ENCODE assay signal across 25 cellular contexts in the genomic region with DNA sequence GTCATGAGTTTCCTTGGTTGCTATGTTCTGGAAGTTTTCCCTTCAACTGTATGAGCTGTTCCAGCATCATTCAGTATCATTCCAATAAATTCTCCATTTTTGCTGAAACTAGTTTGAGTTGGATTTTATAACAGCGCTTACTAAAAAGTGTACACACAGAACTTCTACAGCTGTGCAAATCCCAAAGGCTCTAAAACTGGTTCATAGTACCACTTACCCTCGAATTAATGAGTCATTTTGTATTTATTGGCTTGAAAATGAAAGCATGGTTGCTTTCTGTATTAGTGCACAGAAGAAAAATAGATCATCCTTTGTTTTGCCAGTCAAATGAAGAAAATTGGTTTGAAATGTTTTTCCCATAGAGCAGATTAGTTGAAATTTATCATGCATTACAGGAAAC.
A peak's percentile ranks its signal among the peaks of the same experiment; 100 is the strongest.
DNase-seq lines count a peak whose midpoint lies in the region; ATAC-seq, FAIRE-seq and TF ChIP-seq lines count a peak whose summit lies in the region.
"Had no signal": no experiment of that assay in that cellular context is flagged by ENCODE, and none has a peak within 500 bp of the region (broad histone marks: within the 10 kb centered on the region; RNA-seq: fewer than 3 reads in every experiment).

No MANE protein-coding gene starts in this region.

- DNase-seq in A172 (ENCODE audit: low spot score) (peak; percentile 18), astrocyte (ENCODE audit: low read depth) (peak; percentile 20), NCI-H2196 treated with DMSO at 0.1 percent for 48 hours (lab: John Stamatoyannopoulos, UW; ENCODE audit: unreplicated experiment) (no peak), osteoblast (ENCODE audit: insufficient read length, low spot score, missing footprints) (no peak), cerebellar nuclear complex (lab: John Stamatoyannopoulos, UW) (no peak)
- no peak for DNase-seq in stimulated activated CD4-positive, alpha-beta T cell treated with anti-CD3 and anti-CD28 coated beads, Interleukin-1b, Interleukin-23, amount 100 ng/mL, for 48 hours
- DNase-seq: activated CD8-positive, alpha-beta T cell treated with anti-CD3 and anti-CD28 coated beads, Interleukin-2, amount 10 ng/mL, durations not matched to agents 7 days and 5 days; activated T-cell treated with anti-CD3 and anti-CD28 coated beads, Interleukin-2, amount 50 U/mL, for 48 hours; brain microvascular endothelial cell; foreskin fibroblast; GF-D8; NCI-H1105; NCI-H69; nephron progenitor cell; T-helper 9 cell had no signal

- H3K36me3 Mint-ChIP-seq in astrocyte (ENCODE audit: low read depth, unreplicated experiment) = no peaks in the 10 kb centered on the region
- H3K36me3 Mint-ChIP-seq: activated naive CD4-positive, alpha-beta T cell treated with anti-CD3 and anti-CD28 coated beads, Interleukin-2, amount 50 U/mL, for 72 hours; mesothelial cell of epicardium had no signal

- no peak overlapping the region for H3K4me3 ChIP-seq in astrocyte (ENCODE audit: insufficient read depth, low read depth, low read length)
- no peak overlapping the region for H3K4me3 ChIP-seq in osteoblast (ENCODE audit: insufficient read depth, low read length)
- H3K4me3 ChIP-seq: BLaER1, GM23338, SJSA1, thoracic aorta had no signal

- H3K9me3 ChIP-seq in astrocyte (ENCODE audit: insufficient read depth, low read depth, low read length) (no peaks in the 10 kb centered on the region), osteoblast (ENCODE audit: low read depth, low read length) (no peaks in the 10 kb centered on the region)
- H3K9me3 ChIP-seq: BLaER1, SJSA1, thoracic aorta had no signal

- H3K36me3 ChIP-seq in astrocyte (ENCODE audit: insufficient read depth, low read length) (no peaks in the 10 kb centered on the region), osteoblast (ENCODE audit: insufficient read depth, low read length) (no peaks in the 10 kb centered on the region)
- H3K36me3 ChIP-seq: BLaER1, brain microvascular endothelial cell, SJSA1, thoracic aorta had no signal

- H3K4me2 ChIP-seq in astrocyte (ENCODE audit: low read length) = no peak overlapping the region
- H3K4me2 ChIP-seq in osteoblast (ENCODE audit: insufficient read depth, low read length) = no peak overlapping the region
- H3K4me2 ChIP-seq: BLaER1, GM23338 had no signal

- no peak overlapping the region for H3K4me3 Mint-ChIP-seq in astrocyte (ENCODE audit: unreplicated experiment)
- H3K4me3 Mint-ChIP-seq: activated CD8-positive, alpha-beta T cell treated with anti-CD3 and anti-CD28 coated beads, Interleukin-2, amount 10 ng/mL, durations not matched to agents 7 days and 5 days; GM23338; mesothelial cell of epicardium; nephron progenitor cell had no signal

- no peaks in the 10 kb centered on the region for H3K27me3 Mint-ChIP-seq in astrocyte (ENCODE audit: low read depth, unreplicated experiment)

- H3K79me2 ChIP-seq in astrocyte (ENCODE audit: insufficient read depth, low read length) (no peaks in the 10 kb centered on the region), osteoblast (ENCODE audit: insufficient read depth, low read length) (no peaks in the 10 kb centered on the region)

- H3K27me3 ChIP-seq in astrocyte (ENCODE audit: insufficient read depth, low read length) (no peaks in the 10 kb centered on the region), osteoblast (ENCODE audit: insufficient read depth, low read length) (no peaks in the 10 kb centered on the region)
- H3K27me3 ChIP-seq: BLaER1, brain microvascular endothelial cell, SJSA1 had no signal

- no peaks in the 10 kb centered on the region for H3K4me1 ChIP-seq in astrocyte (ENCODE audit: insufficient read depth, low read length)
- no peaks in the 10 kb centered on the region for H3K4me1 ChIP-seq in osteoblast (ENCODE audit: insufficient read depth, low read length)
- H3K4me1 ChIP-seq: BLaER1, SJSA1 had no signal

- H3K9ac ChIP-seq in astrocyte (ENCODE audit: low read length) = no peak overlapping the region
- H3K9ac ChIP-seq: BLaER1 had no signal

- no peaks in the 10 kb centered on the region for H3K9me3 Mint-ChIP-seq in astrocyte (ENCODE audit: unreplicated experiment)
- H3K9me3 Mint-ChIP-seq: mesothelial cell of epicardium, nephron progenitor cell had no signal

- ATAC-seq in GM18868 (IDR thresholded peaks at IDR 0.05; ENCODE audit: unreplicated experiment) = peak; percentile 80
- ATAC-seq in HG02885 (IDR thresholded peaks at IDR 0.05; ENCODE audit: poor library complexity, unreplicated experiment) = peak; percentile 53
- ATAC-seq: activated CD8-positive, alpha-beta T cell treated with anti-CD3 and anti-CD28 coated beads, Interleukin-2, amount 10 ng/mL, durations not matched to agents 7 days and 5 days; GM23338 had no signal

- H4K20me1 ChIP-seq in astrocyte (ENCODE audit: insufficient read depth, low read length) = no peaks in the 10 kb centered on the region
- no peaks in the 10 kb centered on the region for H4K20me1 ChIP-seq in osteoblast (ENCODE audit: insufficient read depth, low read length)
- H4K20me1 ChIP-seq: BLaER1 had no signal

- H3K27ac ChIP-seq in astrocyte (ENCODE audit: low read depth, low read length) (no peak overlapping the region), osteoblast (ENCODE audit: low read depth, low read length) (no peak overlapping the region)
- H3K27ac ChIP-seq: BLaER1, brain microvascular endothelial cell, SJSA1, thoracic aorta had no signal

- TF ChIP-seq CTCF in astrocyte (IDR thresholded peaks at IDR 0.05; ENCODE audit: insufficient read depth, low read depth, low read length) (no peak), osteoblast (IDR thresholded peaks at IDR 0.05; ENCODE audit: extremely low read depth, low read depth, low read length) (no peak)

- H2AFZ ChIP-seq in astrocyte (ENCODE audit: low read depth, low read length) = no peak overlapping the region
- H2AFZ ChIP-seq in osteoblast (ENCODE audit: low read length) = no peak overlapping the region
- H2AFZ ChIP-seq: GM23338 had no signal

- H3K4me1 Mint-ChIP-seq in astrocyte (ENCODE audit: low read depth, unreplicated experiment) = no peaks in the 10 kb centered on the region
- H3K4me1 Mint-ChIP-seq: GM23338, nephron progenitor cell had no signal

- no peak overlapping the region for H3K27ac Mint-ChIP-seq in astrocyte (ENCODE audit: unreplicated experiment)
- H3K27ac Mint-ChIP-seq: activated CD8-positive, alpha-beta T cell treated with anti-CD3 and anti-CD28 coated beads, Interleukin-2, amount 10 ng/mL, durations not matched to agents 7 days and 5 days; activated naive CD4-positive, alpha-beta T cell treated with anti-CD3 and anti-CD28 coated beads, Interleukin-2, amount 50 U/mL, for 72 hours; GM23338; nephron progenitor cell had no signal

- FAIRE-seq in astrocyte (lab: Jason Lieb, UNC) = no peak
- FAIRE-seq: A204.1, endothelial cell of umbilical vein had no signal

Comparison
In these comparisons a context has a peak if more than half of its experiments do, and no peak if none do; other contexts are left out.
1. DNase-seq: peak in A172 (single experiment) and astrocyte (single experiment); none in NCI-H2196 treated with DMSO at 0.1 percent for 48 hours (single experiment), osteoblast (single experiment), stimulated activated CD4-positive, alpha-beta T cell treated with anti-CD3 and anti-CD28 coated beads, Interleukin-1b, Interleukin-23, amount 100 ng/mL, for 48 hours (single experiment) and cerebellar nuclear complex (0 of 2).